1 cellular context compared by ENCODE assay signal in genomic region chr7:32104766-32105165, GRCh38.
TF ChIP-seq lines count a peak whose summit lies in the region.

No MANE protein-coding gene starts in this region.

TF ChIP-seq in GM23338, 12 proteins besides CTCF, POLR2A, EP300 and RAD21 (continued from another document):
- no peak for TF ChIP-seq REST (IDR thresholded peaks at IDR 0.05; ENCODE audit: unreplicated experiment)
- TF ChIP-seq ZNF114 (CRISPR knock-in tag; IDR thresholded peaks at IDR 0.05): no peak
- TF ChIP-seq POLR2AphosphoS5 (IDR thresholded peaks at IDR 0.05; ENCODE audit: low read depth): no peak
- no peak for TF ChIP-seq ZNF331 (CRISPR knock-in tag; IDR thresholded peaks at IDR 0.05; ENCODE audit: low read depth)
TF ChIP-seq in GM23338: peak in this region for 0.
